Comparison of ENCODE assay signal across 33 cellular contexts in the genomic region with DNA sequence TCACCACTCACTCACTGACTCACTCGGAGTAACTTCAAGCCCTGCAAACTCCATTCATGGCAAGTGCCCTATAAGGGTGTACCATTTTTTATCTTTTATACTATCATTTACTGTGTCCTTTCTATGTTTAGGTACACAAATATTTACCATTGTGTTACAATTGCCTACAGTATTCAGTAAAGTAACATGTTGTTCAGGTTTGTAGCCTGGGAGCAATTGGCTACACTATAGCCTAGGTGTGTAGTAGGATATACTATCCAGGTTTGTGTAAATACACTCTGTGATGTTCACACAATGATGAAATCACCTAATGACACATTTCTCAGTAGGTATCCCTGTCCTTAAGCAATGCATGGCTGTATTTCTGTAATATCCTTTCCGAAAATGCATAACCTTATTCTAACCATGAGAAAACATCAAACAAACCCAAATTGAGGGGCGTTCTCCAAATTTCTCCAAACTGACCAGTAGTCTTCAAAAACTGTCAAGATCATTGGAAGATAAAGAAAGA.
"Had no signal": no experiment of that assay in that cellular context is flagged by ENCODE, and none has a peak within 500 bp of the region (broad histone marks: within the 10 kb centered on the region; RNA-seq: fewer than 3 reads in every experiment).

No MANE protein-coding gene starts in this region.

- H3K36me3 ChIP-seq: brain microvascular endothelial cell, cardiac muscle cell, SJCRH30 had no signal

- H3K27me3 ChIP-seq: cardiac muscle cell, SJCRH30 had no signal

- H3K9me3 ChIP-seq: SJCRH30 had no signal

- DNase-seq: activated CD4-positive, alpha-beta T cell treated with anti-CD3 and anti-CD28 coated beads for 1 hour; activated CD4-positive, alpha-beta T cell treated with anti-CD3 and anti-CD28 coated beads for 48 hours; activated CD4-positive, alpha-beta T cell treated with anti-CD3 and anti-CD28 coated beads, Interleukin-2, amount 50 U/mL, for 4 hours; activated CD4-positive, CD25-positive, alpha-beta regulatory T cell; activated CD8-positive, alpha-beta T cell treated with anti-CD3 and anti-CD28 coated beads for 36 hours; activated effector memory CD4-positive, alpha-beta T cell treated with anti-CD3 and anti-CD28 coated beads, Interleukin-2, amount 50 U/mL, for 16 hours; activated naive CD4-positive, alpha-beta T cell; activated naive CD4-positive, alpha-beta T cell treated with anti-CD3 and anti-CD28 coated beads, Interleukin-2, amount 50 U/mL, for 16 hours; activated naive CD8-positive, alpha-beta T cell treated with anti-CD3 and anti-CD28 coated beads for 36 hours; activated T-cell treated with anti-CD3 and anti-CD28 coated beads, Interleukin-2, amount 50 U/mL, for 1 hour; activated T-cell treated with anti-CD3 and anti-CD28 coated beads, Interleukin-2, amount 50 U/mL, for 72 hours; amniotic stem cell; aorta; brain microvascular endothelial cell; Kasumi-1; KG1; MM.1S; MV-4-11; NCI-H1092; NCI-H1436 treated with DMSO at 0.1 percent for 48 hours; NCI-H1694 treated with DMSO at 0.1 percent for 48 hours; NCI-H2029; NCI-H2171; NCI-H510A; NCI-H526; OCI-M1; SHP77; SJCRH30 had no signal

- H3K27ac ChIP-seq: brain microvascular endothelial cell, cardiac muscle cell, SJCRH30, SK-N-MC had no signal

- ATAC-seq: activated CD8-positive, alpha-beta T cell treated with anti-CD3 and anti-CD28 coated beads for 36 hours; activated T-cell treated with anti-CD3 and anti-CD28 coated beads, Interleukin-2, amount 50 U/mL, for 72 hours; activated T-helper 17 cell treated with anti-CD3 and anti-CD28 coated beads, Interleukin-2, amount 50 U/mL, for 72 hours; Panc1 had no signal

- H3K4me3 ChIP-seq: cardiac muscle cell, SJCRH30, SK-N-MC had no signal

- H3K4me1 ChIP-seq: SJCRH30 had no signal

- FAIRE-seq: TTC549 had no signal
